In the genomic region with DNA sequence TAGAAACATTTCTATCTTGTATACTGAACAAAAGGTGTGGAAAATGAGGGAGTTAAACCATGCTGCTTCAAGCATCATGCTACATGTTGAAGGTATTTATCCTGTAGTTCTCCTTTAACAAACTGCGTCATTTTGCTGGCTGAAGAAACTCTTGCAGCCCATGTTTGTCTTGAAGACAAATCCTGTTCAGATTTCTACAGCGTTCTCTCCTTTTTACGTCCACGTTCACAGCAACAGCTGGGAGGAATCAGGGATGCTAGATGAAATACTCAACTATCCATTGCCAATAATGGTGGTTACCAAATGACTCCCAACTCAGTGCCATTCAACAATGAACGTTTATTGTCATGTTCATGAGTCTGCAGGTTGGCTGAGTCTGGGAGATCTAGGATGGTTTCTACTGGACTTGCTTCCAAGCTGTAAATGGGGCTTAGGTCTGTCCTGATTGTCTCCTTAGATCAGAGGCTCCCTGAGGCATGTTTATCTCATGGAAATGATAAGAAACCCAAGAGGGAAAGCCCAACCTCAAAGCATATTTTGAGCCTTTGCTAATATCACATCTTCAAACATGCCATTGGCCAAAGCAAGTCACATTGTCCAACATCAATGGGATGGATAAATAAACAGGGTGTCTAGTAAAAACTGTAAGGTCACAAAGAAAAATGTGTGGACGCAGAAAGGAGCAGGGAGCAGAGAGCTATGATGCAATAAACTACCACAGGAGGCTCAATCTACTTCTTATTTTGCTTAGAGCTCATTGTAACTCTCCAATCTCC, we compare ENCODE assay signal across 1 cellular context.
TF ChIP-seq lines count a peak whose summit lies in the region.

No MANE protein-coding gene starts in this region.

TF ChIP-seq in HepG2, 621 proteins besides CTCF, POLR2A, EP300 and RAD21 (continued from another document and continues in another):
- TF ChIP-seq, protein P1, sequence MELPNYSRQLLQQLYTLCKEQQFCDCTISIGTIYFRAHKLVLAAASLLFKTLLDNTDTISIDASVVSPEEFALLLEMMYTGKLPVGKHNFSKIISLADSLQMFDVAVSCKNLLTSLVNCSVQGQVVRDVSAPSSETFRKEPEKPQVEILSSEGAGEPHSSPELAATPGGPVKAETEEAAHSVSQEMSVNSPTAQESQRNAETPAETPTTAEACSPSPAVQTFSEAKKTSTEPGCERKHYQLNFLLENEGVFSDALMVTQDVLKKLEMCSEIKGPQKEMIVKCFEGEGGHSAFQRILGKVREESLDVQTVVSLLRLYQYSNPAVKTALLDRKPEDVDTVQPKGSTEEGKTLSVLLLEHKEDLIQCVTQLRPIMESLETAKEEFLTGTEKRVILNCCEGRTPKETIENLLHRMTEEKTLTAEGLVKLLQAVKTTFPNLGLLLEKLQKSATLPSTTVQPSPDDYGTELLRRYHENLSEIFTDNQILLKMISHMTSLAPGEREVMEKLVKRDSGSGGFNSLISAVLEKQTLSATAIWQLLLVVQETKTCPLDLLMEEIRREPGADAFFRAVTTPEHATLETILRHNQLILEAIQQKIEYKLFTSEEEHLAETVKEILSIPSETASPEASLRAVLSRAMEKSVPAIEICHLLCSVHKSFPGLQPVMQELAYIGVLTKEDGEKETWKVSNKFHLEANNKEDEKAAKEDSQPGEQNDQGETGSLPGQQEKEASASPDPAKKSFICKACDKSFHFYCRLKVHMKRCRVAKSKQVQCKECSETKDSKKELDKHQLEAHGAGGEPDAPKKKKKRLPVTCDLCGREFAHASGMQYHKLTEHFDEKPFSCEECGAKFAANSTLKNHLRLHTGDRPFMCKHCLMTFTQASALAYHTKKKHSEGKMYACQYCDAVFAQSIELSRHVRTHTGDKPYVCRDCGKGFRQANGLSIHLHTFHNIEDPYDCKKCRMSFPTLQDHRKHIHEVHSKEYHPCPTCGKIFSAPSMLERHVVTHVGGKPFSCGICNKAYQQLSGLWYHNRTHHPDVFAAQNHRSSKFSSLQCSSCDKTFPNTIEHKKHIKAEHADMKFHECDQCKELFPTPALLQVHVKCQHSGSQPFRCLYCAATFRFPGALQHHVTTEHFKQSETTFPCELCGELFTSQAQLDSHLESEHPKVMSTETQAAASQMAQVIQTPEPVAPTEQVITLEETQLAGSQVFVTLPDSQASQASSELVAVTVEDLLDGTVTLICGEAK (IDR thresholded peaks at IDR 0.05): no peak
- TF ChIP-seq, protein P1 (CRISPR knock-in tag; IDR thresholded peaks at IDR 0.05): no peak
- TF ChIP-seq ATF7 (IDR thresholded peaks at IDR 0.05) (peak; percentile 77), ATF7 (CRISPR knock-in tag; IDR thresholded peaks at IDR 0.05) (no peak), SALL1 (CRISPR knock-in tag; IDR thresholded peaks at IDR 0.05) (peak; percentile 11; the same call in 1 of the 2 replicates), ZNF468 (CRISPR knock-in tag; IDR thresholded peaks at IDR 0.05) (no peak), PPARG (CRISPR knock-in tag; conservative IDR thresholded peaks at IDR 0.05) (0 out of 2 replicates have a peak, but pooled peaks have one; percentile 15), PRDM4 (CRISPR knock-in tag; IDR thresholded peaks at IDR 0.05; ENCODE audit: borderline replicate concordance) (no peak), CC2D1A (CRISPR knock-in tag; IDR thresholded peaks at IDR 0.05) (no peak), HMG20A (CRISPR knock-in tag; IDR thresholded peaks at IDR 0.05; ENCODE audit: borderline replicate concordance) (peak; percentile 80; the same call in 1 of the 2 replicates), GATAD2A (CRISPR knock-in tag; IDR thresholded peaks at IDR 0.05) (peak; percentile 84), FOSL1 (CRISPR knock-in tag; IDR thresholded peaks at IDR 0.05; ENCODE audit: borderline replicate concordance) (no peak), ZSCAN9 (CRISPR knock-in tag; IDR thresholded peaks at IDR 0.05; ENCODE audit: borderline replicate concordance) (no peak; the same call in 1 of the 2 replicates), ZBTB7A (CRISPR knock-in tag; IDR thresholded peaks at IDR 0.05) (no peak), ZNF792 (CRISPR knock-in tag; IDR thresholded peaks at IDR 0.05) (0 out of 2 replicates have a peak, but pooled peaks have one; percentile 48), ZNF281 (CRISPR knock-in tag; IDR thresholded peaks at IDR 0.05; ENCODE audit: borderline replicate concordance) (peak; percentile 23; the same call in 1 of the 2 replicates), TCF7 (IDR thresholded peaks at IDR 0.05; ENCODE audit: low read depth) (peak; percentile 77), AHR (CRISPR knock-in tag; IDR thresholded peaks at IDR 0.05) (no peak), SATB2 (CRISPR knock-in tag; IDR thresholded peaks at IDR 0.05) (no peak), JDP2 (CRISPR knock-in tag; IDR thresholded peaks at IDR 0.05; ENCODE audit: borderline replicate concordance) (no peak)
- TF ChIP-seq, protein P2, sequence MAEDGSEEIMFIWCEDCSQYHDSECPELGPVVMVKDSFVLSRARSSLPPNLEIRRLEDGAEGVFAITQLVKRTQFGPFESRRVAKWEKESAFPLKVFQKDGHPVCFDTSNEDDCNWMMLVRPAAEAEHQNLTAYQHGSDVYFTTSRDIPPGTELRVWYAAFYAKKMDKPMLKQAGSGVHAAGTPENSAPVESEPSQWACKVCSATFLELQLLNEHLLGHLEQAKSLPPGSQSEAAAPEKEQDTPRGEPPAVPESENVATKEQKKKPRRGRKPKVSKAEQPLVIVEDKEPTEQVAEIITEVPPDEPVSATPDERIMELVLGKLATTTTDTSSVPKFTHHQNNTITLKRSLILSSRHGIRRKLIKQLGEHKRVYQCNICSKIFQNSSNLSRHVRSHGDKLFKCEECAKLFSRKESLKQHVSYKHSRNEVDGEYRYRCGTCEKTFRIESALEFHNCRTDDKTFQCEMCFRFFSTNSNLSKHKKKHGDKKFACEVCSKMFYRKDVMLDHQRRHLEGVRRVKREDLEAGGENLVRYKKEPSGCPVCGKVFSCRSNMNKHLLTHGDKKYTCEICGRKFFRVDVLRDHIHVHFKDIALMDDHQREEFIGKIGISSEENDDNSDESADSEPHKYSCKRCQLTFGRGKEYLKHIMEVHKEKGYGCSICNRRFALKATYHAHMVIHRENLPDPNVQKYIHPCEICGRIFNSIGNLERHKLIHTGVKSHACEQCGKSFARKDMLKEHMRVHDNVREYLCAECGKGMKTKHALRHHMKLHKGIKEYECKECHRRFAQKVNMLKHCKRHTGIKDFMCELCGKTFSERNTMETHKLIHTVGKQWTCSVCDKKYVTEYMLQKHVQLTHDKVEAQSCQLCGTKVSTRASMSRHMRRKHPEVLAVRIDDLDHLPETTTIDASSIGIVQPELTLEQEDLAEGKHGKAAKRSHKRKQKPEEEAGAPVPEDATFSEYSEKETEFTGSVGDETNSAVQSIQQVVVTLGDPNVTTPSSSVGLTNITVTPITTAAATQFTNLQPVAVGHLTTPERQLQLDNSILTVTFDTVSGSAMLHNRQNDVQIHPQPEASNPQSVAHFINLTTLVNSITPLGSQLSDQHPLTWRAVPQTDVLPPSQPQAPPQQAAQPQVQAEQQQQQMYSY (CRISPR knock-in tag; IDR thresholded peaks at IDR 0.05): no peak
- TF ChIP-seq, protein P3, sequence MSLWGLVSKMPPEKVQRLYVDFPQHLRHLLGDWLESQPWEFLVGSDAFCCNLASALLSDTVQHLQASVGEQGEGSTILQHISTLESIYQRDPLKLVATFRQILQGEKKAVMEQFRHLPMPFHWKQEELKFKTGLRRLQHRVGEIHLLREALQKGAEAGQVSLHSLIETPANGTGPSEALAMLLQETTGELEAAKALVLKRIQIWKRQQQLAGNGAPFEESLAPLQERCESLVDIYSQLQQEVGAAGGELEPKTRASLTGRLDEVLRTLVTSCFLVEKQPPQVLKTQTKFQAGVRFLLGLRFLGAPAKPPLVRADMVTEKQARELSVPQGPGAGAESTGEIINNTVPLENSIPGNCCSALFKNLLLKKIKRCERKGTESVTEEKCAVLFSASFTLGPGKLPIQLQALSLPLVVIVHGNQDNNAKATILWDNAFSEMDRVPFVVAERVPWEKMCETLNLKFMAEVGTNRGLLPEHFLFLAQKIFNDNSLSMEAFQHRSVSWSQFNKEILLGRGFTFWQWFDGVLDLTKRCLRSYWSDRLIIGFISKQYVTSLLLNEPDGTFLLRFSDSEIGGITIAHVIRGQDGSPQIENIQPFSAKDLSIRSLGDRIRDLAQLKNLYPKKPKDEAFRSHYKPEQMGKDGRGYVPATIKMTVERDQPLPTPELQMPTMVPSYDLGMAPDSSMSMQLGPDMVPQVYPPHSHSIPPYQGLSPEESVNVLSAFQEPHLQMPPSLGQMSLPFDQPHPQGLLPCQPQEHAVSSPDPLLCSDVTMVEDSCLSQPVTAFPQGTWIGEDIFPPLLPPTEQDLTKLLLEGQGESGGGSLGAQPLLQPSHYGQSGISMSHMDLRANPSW (CRISPR knock-in tag; IDR thresholded peaks at IDR 0.05; ENCODE audit: borderline replicate concordance): no peak
- TF ChIP-seq, protein P4, sequence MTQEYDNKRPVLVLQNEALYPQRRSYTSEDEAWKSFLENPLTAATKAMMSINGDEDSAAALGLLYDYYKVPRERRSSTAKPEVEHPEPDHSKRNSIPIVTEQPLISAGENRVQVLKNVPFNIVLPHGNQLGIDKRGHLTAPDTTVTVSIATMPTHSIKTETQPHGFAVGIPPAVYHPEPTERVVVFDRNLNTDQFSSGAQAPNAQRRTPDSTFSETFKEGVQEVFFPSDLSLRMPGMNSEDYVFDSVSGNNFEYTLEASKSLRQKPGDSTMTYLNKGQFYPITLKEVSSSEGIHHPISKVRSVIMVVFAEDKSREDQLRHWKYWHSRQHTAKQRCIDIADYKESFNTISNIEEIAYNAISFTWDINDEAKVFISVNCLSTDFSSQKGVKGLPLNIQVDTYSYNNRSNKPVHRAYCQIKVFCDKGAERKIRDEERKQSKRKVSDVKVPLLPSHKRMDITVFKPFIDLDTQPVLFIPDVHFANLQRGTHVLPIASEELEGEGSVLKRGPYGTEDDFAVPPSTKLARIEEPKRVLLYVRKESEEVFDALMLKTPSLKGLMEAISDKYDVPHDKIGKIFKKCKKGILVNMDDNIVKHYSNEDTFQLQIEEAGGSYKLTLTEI (CRISPR knock-in tag; conservative IDR thresholded peaks at IDR 0.05): no peak
- TF ChIP-seq, protein P5, sequence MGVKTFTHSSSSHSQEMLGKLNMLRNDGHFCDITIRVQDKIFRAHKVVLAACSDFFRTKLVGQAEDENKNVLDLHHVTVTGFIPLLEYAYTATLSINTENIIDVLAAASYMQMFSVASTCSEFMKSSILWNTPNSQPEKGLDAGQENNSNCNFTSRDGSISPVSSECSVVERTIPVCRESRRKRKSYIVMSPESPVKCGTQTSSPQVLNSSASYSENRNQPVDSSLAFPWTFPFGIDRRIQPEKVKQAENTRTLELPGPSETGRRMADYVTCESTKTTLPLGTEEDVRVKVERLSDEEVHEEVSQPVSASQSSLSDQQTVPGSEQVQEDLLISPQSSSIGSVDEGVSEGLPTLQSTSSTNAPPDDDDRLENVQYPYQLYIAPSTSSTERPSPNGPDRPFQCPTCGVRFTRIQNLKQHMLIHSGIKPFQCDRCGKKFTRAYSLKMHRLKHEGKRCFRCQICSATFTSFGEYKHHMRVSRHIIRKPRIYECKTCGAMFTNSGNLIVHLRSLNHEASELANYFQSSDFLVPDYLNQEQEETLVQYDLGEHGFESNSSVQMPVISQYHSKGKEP (CRISPR knock-in tag; IDR thresholded peaks at IDR 0.05): no peak
